In genomic region chr1:119290297-119290696, GRCh38 we compare ENCODE assay signal across 21 cellular contexts.
"Had no signal": no experiment of that assay in that cellular context is flagged by ENCODE, and none has a peak within 500 bp of the region (broad histone marks: within the 10 kb centered on the region; RNA-seq: fewer than 3 reads in every experiment).

No MANE protein-coding gene starts in this region.

- H3K36me3 ChIP-seq: MG63, Peyer's patch, SJSA1 had no signal

- H3K4me3 ChIP-seq: MG63, PC-9, Peyer's patch, SJSA1, SK-N-MC had no signal

- H3K27ac ChIP-seq: PC-9, Peyer's patch, SJSA1, SK-N-MC had no signal

- H3K9me3 ChIP-seq: MG63, Peyer's patch, SJSA1 had no signal

- H3K27me3 ChIP-seq: MG63, Peyer's patch had no signal

- DNase-seq: KBM-7, MG63, NCI-H1092, NCI-H1105 treated with DMSO at 0.1 percent for 48 hours, NCI-H1417 treated with DMSO at 0.1 percent for 48 hours, NCI-H146, NCI-H1694 treated with DMSO at 0.1 percent for 48 hours, NCI-H1930, NCI-H2081, NCI-H2107, NCI-H2227 treated with DMSO at 0.1 percent for 48 hours, NCI-H524, NCI-H526 treated with DMSO at 0.1 percent for 48 hours, NCI-H748 treated with DMSO at 0.1 percent for 48 hours, OCI-M1, PC-9, Peyer's patch, Right ventricle myocardium superior, SIG-M5 had no signal
